20 cellular contexts compared by ENCODE assay signal in genomic region chr4:174316546-174316945, GRCh38.
"Had no signal": no experiment of that assay in that cellular context is flagged by ENCODE, and none has a peak within 500 bp of the region (broad histone marks: within the 10 kb centered on the region; RNA-seq: fewer than 3 reads in every experiment).

No MANE protein-coding gene starts in this region.

- H3K4me3 ChIP-seq: adrenal gland, cardiac muscle cell, hepatocyte, right lobe of liver, skin epidermis, thoracic aorta, vagina had no signal

- H3K9me3 ChIP-seq: adrenal gland, right lobe of liver, thoracic aorta, vagina had no signal

- DNase-seq: activated B cell treated with CpG ODN at 0.5 μM for 24 hours; activated CD4-positive, alpha-beta T cell treated with anti-CD3 and anti-CD28 coated beads for 36 hours; activated CD4-positive, alpha-beta T cell treated with anti-CD3 and anti-CD28 coated beads, Interleukin-2, amount 50 U/mL, for 48 hours; activated CD8-positive, alpha-beta memory T cell treated with anti-CD3 and anti-CD28 coated beads, Interleukin-2, amount 50 U/mL, for 48 hours; activated naive CD4-positive, alpha-beta T cell; activated T-cell treated with anti-CD3 and anti-CD28 coated beads, Interleukin-2, amount 50 U/mL, for 4 hours; adrenal gland; effector CD8-positive, alpha-beta T cell; glutamatergic neuron; left ventricle myocardium superior; nephron progenitor cell; right lobe of liver; stimulated activated naive CD4-positive, alpha-beta T cell treated with Interleukin-2 at 50 U/mL for 16 hours; T1000 had no signal

- ATAC-seq: activated CD4-positive, alpha-beta T cell treated with anti-CD3 and anti-CD28 coated beads for 36 hours; activated T-cell treated with anti-CD3 and anti-CD28 coated beads, Interleukin-2, amount 50 U/mL, for 4 hours; left ventricle myocardium superior; right lobe of liver had no signal

- H3K4me1 ChIP-seq: adrenal gland, parathyroid adenoma, right lobe of liver, vagina had no signal

- H3K27ac ChIP-seq: adrenal gland, cardiac muscle cell, hepatocyte, parathyroid adenoma, right lobe of liver, skin epidermis, thoracic aorta, vagina had no signal

- H3K27me3 ChIP-seq: adrenal gland, cardiac muscle cell, hepatocyte, right lobe of liver, vagina had no signal
